Comparison of ENCODE assay signal across 24 cellular contexts in genomic region chr2:200418399-200418798, GRCh38.
A peak's percentile ranks its signal among the peaks of the same experiment; 100 is the strongest.
DNase-seq lines count a peak whose midpoint lies in the region; ATAC-seq, FAIRE-seq and TF ChIP-seq lines count a peak whose summit lies in the region.
"Had no signal": no experiment of that assay in that cellular context is flagged by ENCODE, and none has a peak within 500 bp of the region (broad histone marks: within the 10 kb centered on the region; RNA-seq: fewer than 3 reads in every experiment).

No MANE protein-coding gene starts in this region.

- H3K4me1 ChIP-seq in A549 (peaks cover 5% of the 10 kb centered on the region; the same call in 2 of the 3 replicates), H9 (ENCODE audit: insufficient read depth, low read length) (no peaks in the 10 kb centered on the region), trophoblast cell (ENCODE audit: control insufficient read depth in 1 of 2, insufficient read depth in 2 of 2, low read length in 2 of 2) (peaks cover 0 to 9% of the 10 kb centered on the region in 2 experiments), Peyer's patch (no peaks in the 10 kb centered on the region)
- H3K4me1 ChIP-seq: BLaER1 treated with 17β-estradiol and CSF1 and Interleukin-3, amounts not matched to agents 10 nM and 100 nM had no signal

- TF ChIP-seq CTCF in A549 (IDR thresholded peaks at IDR 0.05) (no peak), H9 (conservative IDR thresholded peaks at IDR 0.05) (no peak), WTC11 (IDR thresholded peaks at IDR 0.05) (no peak), Peyer's patch (IDR thresholded peaks at IDR 0.05) (no peak)

- no peak for DNase-seq in A549 (ENCODE audit: low read depth in 1 of 2, low spot score in 1 of 2)
- DNase-seq in H9: no peak
- no peak for DNase-seq in WTC11 (ENCODE audit: low spot score)
- no peak for DNase-seq in trophoblast cell
- no peak for DNase-seq in Peyer's patch
- no peak for DNase-seq in iPS-NIHi11 (ENCODE audit: low spot score)
- DNase-seq: ACHN; AML-193; BE2C; Calu3; CD4-positive, alpha-beta memory T cell; COR-L47; DMS53; DMS79 treated with DMSO at 0.1 percent for 48 hours; GM23248 had no signal

- H4K12ac ChIP-seq in trophoblast cell (ENCODE audit: low read depth, low read length): no peak overlapping the region

- H3K79me2 ChIP-seq in H9 (ENCODE audit: insufficient read depth, low read length) (no peaks in the 10 kb centered on the region), trophoblast cell (ENCODE audit: control insufficient read depth, insufficient read depth, low read length, poor library complexity) (peaks cover 2% of the 10 kb centered on the region)

- H2BK12ac ChIP-seq in H9 (ENCODE audit: insufficient read length, low read depth, low read length): peak overlapping the region; percentile 65
- peak overlapping the region; percentile 80 for H2BK12ac ChIP-seq in trophoblast cell (ENCODE audit: low read length)

- no peak for TF ChIP-seq RAD21 in A549 (conservative IDR thresholded peaks at IDR 0.05 in 1 of 2, IDR thresholded peaks at IDR 0.05 in 1 of 2)

- no peak overlapping the region for H3K18ac ChIP-seq in H9 (ENCODE audit: insufficient read length, low read depth, low read length)
- peak overlapping the region; percentile 53 for H3K18ac ChIP-seq in trophoblast cell (ENCODE audit: low read length)

- no peak overlapping the region for H3K4me2 ChIP-seq in A549
- H3K4me2 ChIP-seq in H9 (ENCODE audit: insufficient read depth, insufficient read length, low read length): no peak overlapping the region
- H3K4me2 ChIP-seq in trophoblast cell (ENCODE audit: low read length): no peak overlapping the region
- H3K4me2 ChIP-seq: BLaER1 treated with 17β-estradiol and CSF1 and Interleukin-3, amounts not matched to agents 10 nM and 100 nM had no signal

- H2AFZ ChIP-seq in H9 (ENCODE audit: low read length) (no peak overlapping the region), trophoblast cell (ENCODE audit: insufficient read depth, low read length, poor library complexity) (no peak overlapping the region)
- H2AFZ ChIP-seq: GM23248 had no signal

- no peaks in the 10 kb centered on the region for H4K20me1 ChIP-seq in H9 (ENCODE audit: control insufficient read depth, insufficient read depth, insufficient read length)
- H4K20me1 ChIP-seq: BLaER1 treated with 17β-estradiol and CSF1 and Interleukin-3, amounts not matched to agents 10 nM and 100 nM had no signal

- no peak overlapping the region for H3K27ac ChIP-seq in A549
- no peak overlapping the region for H3K27ac ChIP-seq in H9 (ENCODE audit: insufficient read length, low read depth, low read length)
- no peak overlapping the region for H3K27ac ChIP-seq in trophoblast cell (ENCODE audit: low read depth, low read length)
- no peak overlapping the region for H3K27ac ChIP-seq in Peyer's patch
- H3K27ac ChIP-seq: 22Rv1; BLaER1 treated with 17β-estradiol and CSF1 and Interleukin-3, amounts not matched to agents 10 nM and 100 nM; GM23248 had no signal

- peaks cover 10 to 41% (median 16%) of the 10 kb centered on the region in 3 experiments; a peak in 6 of 7 replicates for H3K36me3 Mint-ChIP-seq in H9 (ENCODE audit: insufficient read depth in 1 of 3, low read depth in 3 of 3)
- peaks cover 64% of the 10 kb centered on the region for H3K36me3 Mint-ChIP-seq in WTC11

- H3K9me3 Mint-ChIP-seq in H9 (no peaks in the 10 kb centered on the region), WTC11 (no peaks in the 10 kb centered on the region)
- H3K9me3 Mint-ChIP-seq: CD14-positive monocyte; CD4-positive, alpha-beta memory T cell had no signal

- H3K4ac ChIP-seq in H9 (ENCODE audit: low read depth, low read length) (no peak overlapping the region), trophoblast cell (ENCODE audit: low read depth, low read length) (no peak overlapping the region)

- no peak overlapping the region for H2BK20ac ChIP-seq in H9 (ENCODE audit: low read depth, low read length, poor library complexity, severe bottlenecking)

- H2BK120ac ChIP-seq in H9 (ENCODE audit: low read depth, low read length, poor library complexity, severe bottlenecking) (no peak overlapping the region), trophoblast cell (ENCODE audit: insufficient read depth, low read length, poor library complexity) (no peak overlapping the region)

- H3K36me3 ChIP-seq in trophoblast cell (ENCODE audit: control insufficient read depth in 1 of 2, insufficient read depth in 2 of 2, low read length in 2 of 2): peaks cover 15 to 35% of the 10 kb centered on the region in 2 experiments
- peaks cover 0 to 60% (median 0%) of the 10 kb centered on the region in 3 donors for H3K36me3 ChIP-seq in Peyer's patch
- H3K36me3 ChIP-seq: HAP-1 had no signal

- H4K8ac ChIP-seq in H9 (replicated peaks; ENCODE audit: insufficient read length, low read depth, low read length): no peak overlapping the region
- H4K8ac ChIP-seq in trophoblast cell (ENCODE audit: low read depth, low read length): no peak overlapping the region

- H3K27ac Mint-ChIP-seq in H9: peak overlapping the region in 2 of 3 experiments; percentile 81 to 86; a peak in 3 of 7 replicates
- peak overlapping the region; percentile 94 for H3K27ac Mint-ChIP-seq in WTC11

- no peak for FAIRE-seq in A549 (lab: Jason Lieb, UNC)
- FAIRE-seq: A204.1, G401.6, GM12892 had no signal

- H3K23me2 ChIP-seq in H9 (ENCODE audit: insufficient read length, low read depth, low read length, poor library complexity, severe bottlenecking): no peaks in the 10 kb centered on the region

- TF ChIP-seq POLR2A in A549 (IDR thresholded peaks at IDR 0.05; ENCODE audit: low read length): no peak
- TF ChIP-seq POLR2A in Peyer's patch (IDR thresholded peaks at IDR 0.05): no peak

- H3K23ac ChIP-seq in H9 (ENCODE audit: insufficient read length, low read depth, low read length): no peak overlapping the region
- no peak overlapping the region for H3K23ac ChIP-seq in trophoblast cell (ENCODE audit: low read length)

- ATAC-seq in A549 (no peak), WTC11 (no peak; the same call in 1 of the 2 replicates), GM19328 (IDR thresholded peaks at IDR 0.05; ENCODE audit: unreplicated experiment) (no peak), HG02588 (IDR thresholded peaks at IDR 0.05; ENCODE audit: unreplicated experiment) (no peak)

- H3K4me3 Mint-ChIP-seq in H9: no peak overlapping the region
- H3K4me3 Mint-ChIP-seq in WTC11: no peak overlapping the region
- H3K4me3 Mint-ChIP-seq: CD14-positive monocyte; CD4-positive, alpha-beta memory T cell had no signal

- H3K56ac ChIP-seq in H9 (ENCODE audit: insufficient read length, low read depth, low read length): no peak overlapping the region

- POLR2A ChIA-PET in A549 (lab: Yijun Ruan, JAX): no interaction called here
- POLR2A ChIA-PET in WTC11 (lab: Charles Lee): no interaction called here

- CTCF ChIA-PET in A549 (lab: Yijun Ruan, JAX): no interaction called here
- CTCF ChIA-PET in WTC11 (lab: Charles Lee): interaction anchor here (1.0 to 2.7 kb wide), 2 partner anchors 66 to 433 kb away, joined by 3 to 5 read pairs; no protein-coding TSS in a partner anchor

- H2BK5ac ChIP-seq in H9 (ENCODE audit: insufficient read length, low read length) (no peak overlapping the region), trophoblast cell (ENCODE audit: low read depth, low read length, poor library complexity) (peak overlapping the region; percentile 63)

- no peak for TF ChIP-seq EP300 in A549 (IDR thresholded peaks at IDR 0.05)

- H3K14ac ChIP-seq in H9 (ENCODE audit: insufficient read depth, low read length) (no peak overlapping the region), trophoblast cell (ENCODE audit: low read length) (no peak overlapping the region)

- no peak overlapping the region for H4K5ac ChIP-seq in H9 (ENCODE audit: insufficient read length, low read depth, low read length)

- WGBS in A549 (ENCODE audit: missing lambda C conversion rate): 87% methylated on average over 2 of the region's 2 CpGs
- no CpG with 5 or more reads among the region's 2 CpGs for WGBS in H9 (ENCODE audit: extremely low coverage, insufficient read length, low lambda C conversion rate)
- no CpG with 5 or more reads among the region's 2 CpGs for WGBS in trophoblast cell (ENCODE audit: extremely low coverage, insufficient coverage, insufficient read length)

- H3K4me1 Mint-ChIP-seq in H9 (peaks cover 30 to 32% of the 10 kb centered on the region in 2 experiments), WTC11 (peaks cover 31% of the 10 kb centered on the region)
- H3K4me1 Mint-ChIP-seq: CD14-positive monocyte; CD4-positive, alpha-beta memory T cell had no signal

- no peak overlapping the region for H3K9ac ChIP-seq in H9 (ENCODE audit: extremely low read depth, insufficient read length, low read length)
- no peak overlapping the region for H3K9ac ChIP-seq in trophoblast cell (ENCODE audit: low read length)
- H3K9ac ChIP-seq: BLaER1 treated with 17β-estradiol and CSF1 and Interleukin-3, amounts not matched to agents 10 nM and 100 nM; GM23248 had no signal

- H4K91ac ChIP-seq in H9 (ENCODE audit: insufficient read length, low read depth, low read length) (no peak overlapping the region), trophoblast cell (ENCODE audit: low read depth, low read length) (no peak overlapping the region)

- H3K79me1 ChIP-seq in H9 (ENCODE audit: insufficient read depth, low read depth, low read length, poor library complexity, severe bottlenecking) (no peaks in the 10 kb centered on the region), trophoblast cell (ENCODE audit: low read length) (peaks cover 4% of the 10 kb centered on the region)

- H3K27me3 ChIP-seq in H9 (ENCODE audit: insufficient read depth, low read length): no peaks in the 10 kb centered on the region
- H3K27me3 ChIP-seq in trophoblast cell (ENCODE audit: insufficient read depth, low read length): no peaks in the 10 kb centered on the region
- no peaks in the 10 kb centered on the region for H3K27me3 ChIP-seq in Peyer's patch
- H3K27me3 ChIP-seq: BE2C; BLaER1 treated with 17β-estradiol and CSF1 and Interleukin-3, amounts not matched to agents 10 nM and 100 nM had no signal

- H3K4me3 ChIP-seq in A549 (no peak overlapping the region), trophoblast cell (ENCODE audit: low read depth, low read length) (no peak overlapping the region), Peyer's patch (no peak overlapping the region)
- H3K4me3 ChIP-seq: BLaER1 treated with 17β-estradiol and CSF1 and Interleukin-3, amounts not matched to agents 10 nM and 100 nM; GM23248; HAP-1 had no signal

- H3K9me3 ChIP-seq in A549 (no peaks in the 10 kb centered on the region), H9 (ENCODE audit: control insufficient read depth, low read depth, low read length) (no peaks in the 10 kb centered on the region), trophoblast cell (ENCODE audit: insufficient read depth, low read depth, low read length) (no peaks in the 10 kb centered on the region), Peyer's patch (no peaks in the 10 kb centered on the region)
- H3K9me3 ChIP-seq: BE2C; BLaER1 treated with 17β-estradiol and CSF1 and Interleukin-3, amounts not matched to agents 10 nM and 100 nM; HAP-1 had no signal

- no peak overlapping the region for H2AK5ac ChIP-seq in H9 (ENCODE audit: insufficient read length, low read length)
- no peak overlapping the region for H2AK5ac ChIP-seq in trophoblast cell (ENCODE audit: low read length)

- no peak overlapping the region for H2BK15ac ChIP-seq in H9 (ENCODE audit: low read depth, low read length)

- no peak overlapping the region for H3T11ph ChIP-seq in H9 (ENCODE audit: low read length)

- H3K27me3 Mint-ChIP-seq in H9 (ENCODE audit: low read depth) (no peaks in the 10 kb centered on the region), WTC11 (ENCODE audit: low read depth) (no peaks in the 10 kb centered on the region)
- H3K27me3 Mint-ChIP-seq: CD4-positive, alpha-beta memory T cell had no signal
